In genomic region chr7:98287486-98287959, GRCh38 we compare ENCODE assay signal across 11 cellular contexts. TPM values are rescaled to one million over a fixed set of nuclear protein-coding genes. Genes with fewer than 3 reads are reported as not detected.
A peak's percentile ranks its signal among the peaks of the same experiment; 100 is the strongest.
DNase-seq lines count a peak whose midpoint lies in the region; ATAC-seq and TF ChIP-seq lines count a peak whose summit lies in the region.
"Had no signal": no experiment of that assay in that cellular context is flagged by ENCODE, and none has a peak within 500 bp of the region (broad histone marks: within the 10 kb centered on the region; RNA-seq: fewer than 3 reads in every experiment).

No MANE protein-coding gene starts in this region.

- H2BK5ac ChIP-seq in IMR-90 (ENCODE audit: low read depth, low read length, poor library complexity, severe bottlenecking), result no peak overlapping the region

- no peak overlapping the region for H2AFZ ChIP-seq in IMR-90 (replicated peaks; ENCODE audit: low read length, poor library complexity)

- TF ChIP-seq POLR2A in IMR-90 (IDR thresholded peaks at IDR 0.05; ENCODE audit: low read depth, low read length) (no peak), Peyer's patch (IDR thresholded peaks at IDR 0.05) (no peak)

- H3K27ac ChIP-seq in IMR-90 (ENCODE audit: insufficient read depth, low read length) (no peak overlapping the region), Peyer's patch (peak overlapping the region in 2 of 4 donors; percentile 3 to 99), iPS DF 6.9 (ENCODE audit: low read length) (no peak overlapping the region)

- peaks cover 89% of the 10 kb centered on the region for H4K20me1 ChIP-seq in IMR-90 (ENCODE audit: insufficient read depth, low read length)

- H4K5ac ChIP-seq in IMR-90 (ENCODE audit: low read depth, low read length), result no peak overlapping the region

- H3K18ac ChIP-seq in IMR-90 (ENCODE audit: low read depth, low read length), result no peak overlapping the region

- H3K27me3 Mint-ChIP-seq in stimulated activated memory B cell treated with anti-CD40 and anti-IgM and Interleukin-4, amounts not matched to agents 10 μg/mL and 1 μg/mL and 100 μg/mL, for 72 hours, result no peaks in the 10 kb centered on the region
- H3K27me3 Mint-ChIP-seq: activated naive CD4-positive, alpha-beta T cell treated with anti-CD3 and anti-CD28 coated beads, Interleukin-2, amount 50 U/mL, for 24 hours; naive thymus-derived CD4-positive, alpha-beta T cell had no signal

- H3K9me3 ChIP-seq in IMR-90 (ENCODE audit: control insufficient read depth, insufficient read depth, low read length) (no peaks in the 10 kb centered on the region), Peyer's patch (no peaks in the 10 kb centered on the region), iPS DF 6.9 (ENCODE audit: control insufficient read depth, insufficient read depth, low read length) (no peaks in the 10 kb centered on the region)

- H3K4me3 Mint-ChIP-seq in stimulated activated memory B cell treated with anti-CD40 and anti-IgM and Interleukin-4, amounts not matched to agents 10 μg/mL and 1 μg/mL and 100 μg/mL, for 72 hours, result no peak overlapping the region
- H3K4me3 Mint-ChIP-seq: activated naive CD4-positive, alpha-beta T cell treated with anti-CD3 and anti-CD28 coated beads, Interleukin-2, amount 50 U/mL, for 24 hours; naive thymus-derived CD4-positive, alpha-beta T cell had no signal

- CTCF ChIA-PET in IMR-90 (lab: Yijun Ruan, JAX), result no interaction called here

- no peak for ATAC-seq in IMR-90 (ENCODE audit: low read depth)
- peak; percentile 34 for ATAC-seq in stimulated activated memory B cell treated with anti-CD40 and anti-IgM and Interleukin-4, amounts not matched to agents 10 μg/mL and 1 μg/mL and 100 μg/mL, for 72 hours
- ATAC-seq in HG02852 (IDR thresholded peaks at IDR 0.05; ENCODE audit: unreplicated experiment), result no peak
- no peak for ATAC-seq in HG02763 (IDR thresholded peaks at IDR 0.05; ENCODE audit: unreplicated experiment)
- ATAC-seq: naive thymus-derived CD4-positive, alpha-beta T cell had no signal

- no peak overlapping the region for H3K4me2 ChIP-seq in IMR-90 (ENCODE audit: low read depth, low read length)

- H3K36me3 ChIP-seq in IMR-90 (ENCODE audit: control insufficient read depth, insufficient read depth, low read length) (peaks cover 52% of the 10 kb centered on the region), Peyer's patch (peaks cover 0 to 33% (median 0%) of the 10 kb centered on the region in 3 donors), iPS DF 6.9 (ENCODE audit: control insufficient read depth, insufficient read depth, low read length) (peaks cover 11% of the 10 kb centered on the region; the same call in 1 of the 2 replicates)

- no peak overlapping the region for H2BK15ac ChIP-seq in IMR-90 (ENCODE audit: low read depth, low read length)

- H3K27me3 ChIP-seq in IMR-90 (ENCODE audit: control insufficient read depth, insufficient read depth, low read length), result no peaks in the 10 kb centered on the region
- no peaks in the 10 kb centered on the region for H3K27me3 ChIP-seq in Peyer's patch
- H3K27me3 ChIP-seq in iPS DF 6.9 (ENCODE audit: control insufficient read depth, insufficient read depth, low read length), result no peaks in the 10 kb centered on the region

- H3K56ac ChIP-seq in IMR-90 (ENCODE audit: extremely low read depth, insufficient read depth, low read length), result no peak overlapping the region

- H3K23ac ChIP-seq in IMR-90 (ENCODE audit: low read depth, low read length), result no peak overlapping the region

- no peak overlapping the region for H4K91ac ChIP-seq in IMR-90 (ENCODE audit: insufficient read depth, low read depth, low read length)

- H3K36me3 Mint-ChIP-seq in stimulated activated memory B cell treated with anti-CD40 and anti-IgM and Interleukin-4, amounts not matched to agents 10 μg/mL and 1 μg/mL and 100 μg/mL, for 72 hours, result peaks cover 35% of the 10 kb centered on the region
- H3K36me3 Mint-ChIP-seq: activated naive CD4-positive, alpha-beta T cell treated with anti-CD3 and anti-CD28 coated beads, Interleukin-2, amount 50 U/mL, for 24 hours had no signal

- H2BK20ac ChIP-seq in IMR-90 (ENCODE audit: low read depth, low read length), result no peak overlapping the region

- TF ChIP-seq RAD21 in IMR-90 (IDR thresholded peaks at IDR 0.05; ENCODE audit: low read length), result no peak

- peaks cover 21% of the 10 kb centered on the region for H3K9me1 ChIP-seq in IMR-90 (ENCODE audit: insufficient read depth, low read length)

- TF ChIP-seq CTCF in IMR-90 (conservative IDR thresholded peaks at IDR 0.05; ENCODE audit: low read depth, low read length) (no peak), Peyer's patch (IDR thresholded peaks at IDR 0.05) (no peak), foreskin fibroblast (IDR thresholded peaks at IDR 0.05; ENCODE audit: low read depth, low read length) (no peak)

- H2AK5ac ChIP-seq in IMR-90 (ENCODE audit: low read depth, low read length), result no peak overlapping the region

- H3K4me1 ChIP-seq in IMR-90 (ENCODE audit: control insufficient read depth, insufficient read depth, low read length) (peaks cover 37% of the 10 kb centered on the region), Peyer's patch (peaks cover 20 to 65% (median 23%) of the 10 kb centered on the region in 4 donors), iPS DF 6.9 (ENCODE audit: control insufficient read depth, insufficient read depth, low read length) (peaks cover 16% of the 10 kb centered on the region)

- no peak overlapping the region for H3K9ac ChIP-seq in IMR-90 (ENCODE audit: low read depth, low read length)

- H3K27ac Mint-ChIP-seq in stimulated activated memory B cell treated with anti-CD40 and anti-IgM and Interleukin-4, amounts not matched to agents 10 μg/mL and 1 μg/mL and 100 μg/mL, for 72 hours, result no peak overlapping the region
- H3K27ac Mint-ChIP-seq: activated naive CD4-positive, alpha-beta T cell treated with anti-CD3 and anti-CD28 coated beads, Interleukin-2, amount 50 U/mL, for 24 hours had no signal

- POLR2A ChIA-PET in IMR-90 (lab: Charles Lee; ENCODE audit: unreplicated experiment), result no interaction called here

- WGBS in IMR-90 (ENCODE audit: extremely low coverage in 2 of 2, insufficient read length in 1 of 2), 2 experiments, result 90% methylated on average over 3 of the region's 14 CpGs; no CpG with 5 or more reads in 1 of the 2 experiments
- WGBS in iPS DF 6.9 (ENCODE audit: insufficient coverage, insufficient read length), result no CpG with 5 or more reads among the region's 14 CpGs

- no peaks in the 10 kb centered on the region for H3K9me3 Mint-ChIP-seq in stimulated activated memory B cell treated with anti-CD40 and anti-IgM and Interleukin-4, amounts not matched to agents 10 μg/mL and 1 μg/mL and 100 μg/mL, for 72 hours
- H3K9me3 Mint-ChIP-seq: activated naive CD4-positive, alpha-beta T cell treated with anti-CD3 and anti-CD28 coated beads, Interleukin-2, amount 50 U/mL, for 24 hours; naive thymus-derived CD4-positive, alpha-beta T cell had no signal

- H3K14ac ChIP-seq in IMR-90 (replicated peaks; ENCODE audit: low read depth, low read length), result no peak overlapping the region

- H3K4me3 ChIP-seq in IMR-90 (ENCODE audit: insufficient read depth, low read depth, low read length) (no peak overlapping the region), Peyer's patch (no peak overlapping the region), iPS DF 6.9 (ENCODE audit: low read length) (no peak overlapping the region), foreskin fibroblast (ENCODE audit: low read depth in 1 of 2, low read length in 2 of 2) (no peak overlapping the region)

- peaks cover 40% of the 10 kb centered on the region for H3K4me1 Mint-ChIP-seq in stimulated activated memory B cell treated with anti-CD40 and anti-IgM and Interleukin-4, amounts not matched to agents 10 μg/mL and 1 μg/mL and 100 μg/mL, for 72 hours

- dilution Hi-C loops in IMR-90 (cut with HindIII; ENCODE audit: low sequenced_read_pairs, unreplicated experiment), result no loop called here

- H3K79me1 ChIP-seq in IMR-90 (ENCODE audit: low read depth in 1 of 2, low read length in 2 of 2), result peaks cover 14 to 82% of the 10 kb centered on the region in 2 experiments; a peak in 3 of 4 replicates

- H3K4ac ChIP-seq in IMR-90 (ENCODE audit: low read depth, low read length), result peak overlapping the region; percentile 52

- BruUV-seq in IMR-90 (replicated peaks; lab: Mats Ljungman, UMichigan), result no TSS peak

- no peak overlapping the region for H2AK9ac ChIP-seq in IMR-90 (replicated peaks; ENCODE audit: low read depth, low read length, poor library complexity)

- no peak overlapping the region for H2BK120ac ChIP-seq in IMR-90 (ENCODE audit: low read depth, low read length)

- intact Hi-C loops in IMR-90 (cut with micrococcal nuclease), result no loop called here

- no peak for DNase-seq in IMR-90
- DNase-seq in Peyer's patch, result peak in 2 of 3 donors; percentile 87 to 90
- peak; percentile 43 for DNase-seq in iPS DF 6.9 (ENCODE audit: low read depth, low spot score)
- no peak for DNase-seq in foreskin fibroblast
- DNase-seq: erythroblast; naive thymus-derived CD4-positive, alpha-beta T cell; NCI-H446 treated with DMSO at 0.1 percent for 48 hours had no signal

- in situ Hi-C loops in IMR-90 (cut with MboI; ENCODE audit: low sequenced_read_pairs), result no loop called here

- H4K8ac ChIP-seq in IMR-90 (ENCODE audit: low read depth in 2 of 2, low read length in 2 of 2), result no peak overlapping the region; a peak in 1 of 4 replicates

TF ChIP-seq in IMR-90, 13 proteins besides CTCF, POLR2A, EP300 and RAD21 (continues in another document):
- TF ChIP-seq FOS (IDR thresholded peaks at IDR 0.05; ENCODE audit: low read depth, low read length) (no peak), RFX5 (IDR thresholded peaks at IDR 0.05; ENCODE audit: low read depth, low read length) (no peak), ELK1 (IDR thresholded peaks at IDR 0.05; ENCODE audit: borderline replicate concordance, low read depth, low read length) (no peak), BHLHE40 (IDR thresholded peaks at IDR 0.05; ENCODE audit: low read depth, low read length) (no peak), NFE2L2 (IDR thresholded peaks at IDR 0.05; ENCODE audit: low read depth, low read length) (no peak)

RNA-seq across cellular contexts. Expression of gene BRI3, which starts 6.0 kb away (rescaled TPM):
- 24.7 and 30.6 TPM in 2 replicates for total RNA-seq in IMR-90 (2012; rRNA removed)
- polyA plus RNA-seq in IMR-90 (2012; rRNA removed), result 68.3 and 91.3 TPM in 2 replicates
- 81.9 and 90.8 TPM in 2 replicates for polyA plus RNA-seq in IMR-90 (2012; cell fraction: cytosol; rRNA removed)
- polyA plus RNA-seq in IMR-90 (2012; cell fraction: nucleus; rRNA removed; ENCODE audit: low replicate concordance), result 23.2 and 48.0 TPM in 2 replicates
- 10 to 100 TPM; 21.5 to 91.2 (median 69.6) TPM for total RNA-seq in Peyer's patch

RNA-seq across cellular contexts. Expression of gene TECPR1, which starts 35.5 kb away (rescaled TPM):
- 6.9 and 14.7 TPM in 2 replicates for total RNA-seq in IMR-90 (2012; rRNA removed)
- 10.6 and 11.5 TPM in 2 replicates for polyA plus RNA-seq in IMR-90 (2012; rRNA removed)
- 6.5 and 9.9 TPM in 2 replicates for polyA plus RNA-seq in IMR-90 (2012; cell fraction: cytosol; rRNA removed)
- 18.6 and 48.0 TPM in 2 replicates for polyA plus RNA-seq in IMR-90 (2012; cell fraction: nucleus; rRNA removed; ENCODE audit: low replicate concordance)
- 10 to 100 TPM; 33.8 to 74.1 (median 44.1) TPM for total RNA-seq in Peyer's patch

Comparison
In these comparisons a context has a peak if more than half of its experiments do, and no peak if none do; other contexts are left out.
1. DNase-seq: peak in Peyer's patch (2 of 3) and iPS DF 6.9 (single experiment); none in IMR-90 (single experiment) and foreskin fibroblast (0 of 2).